In genomic region chr22:42913874-42914510, GRCh38 we compare ENCODE assay signal across 2 cellular contexts.
TF ChIP-seq lines count a peak whose summit lies in the region.

No MANE protein-coding gene starts in this region.

TF ChIP-seq in WTC11, 78 proteins besides CTCF, POLR2A, EP300 and RAD21:
- TF ChIP-seq TEAD1 (CRISPR knock-in tag; IDR thresholded peaks at IDR 0.05) (no peak), HMGA2 (CRISPR knock-in tag; IDR thresholded peaks at IDR 0.05) (no peak), GABPB1 (CRISPR knock-in tag; IDR thresholded peaks at IDR 0.05) (peak; percentile 66; the same call in 1 of the 2 replicates)

TF ChIP-seq in HepG2, 621 proteins besides CTCF, POLR2A, EP300 and RAD21 (continues in another document):
- TF ChIP-seq KIAA2018 (CRISPR knock-in tag; IDR thresholded peaks at IDR 0.05; ENCODE audit: borderline replicate concordance) (no peak), TRIM24 (CRISPR knock-in tag; IDR thresholded peaks at IDR 0.05) (no peak; the same call in 1 of the 2 replicates), ZNF362 (CRISPR knock-in tag; IDR thresholded peaks at IDR 0.05; ENCODE audit: borderline replicate concordance) (peak; percentile 31; the same call in 1 of the 2 replicates), TMF1 (CRISPR knock-in tag; IDR thresholded peaks at IDR 0.05; ENCODE audit: low read depth) (no peak), FOXA1 (IDR thresholded peaks at IDR 0.05) (peak; percentile 51; the same call in 1 of the 2 replicates), FOXA1 (CRISPR knock-in tag; IDR thresholded peaks at IDR 0.05) (peak; percentile 98), ZFP1 (CRISPR knock-in tag; IDR thresholded peaks at IDR 0.05) (peak; percentile 62; the same call in 1 of the 2 replicates), RXRA (CRISPR knock-in tag; IDR thresholded peaks at IDR 0.05) (peak; percentile 76; the same call in 1 of the 2 replicates), ZNF691 (CRISPR knock-in tag; IDR thresholded peaks at IDR 0.05; ENCODE audit: borderline replicate concordance, low read depth) (no peak; the same call in 1 of the 2 replicates), ZNF788 (CRISPR knock-in tag; IDR thresholded peaks at IDR 0.05; ENCODE audit: borderline replicate concordance) (peak; percentile 52; the same call in 1 of the 2 replicates), HNRNPH1 (optimal IDR thresholded peaks at IDR 0.05; ENCODE audit: low read depth, low read length) (no peak), ATF5 (CRISPR knock-in tag; IDR thresholded peaks at IDR 0.05; ENCODE audit: low read depth) (no peak), IRX3 (CRISPR knock-in tag; IDR thresholded peaks at IDR 0.05; ENCODE audit: borderline replicate concordance, low read depth) (no peak), MXD3 (CRISPR knock-in tag; IDR thresholded peaks at IDR 0.05) (no peak), TOE1 (CRISPR knock-in tag; IDR thresholded peaks at IDR 0.05) (no peak), ZSCAN12 (CRISPR knock-in tag; IDR thresholded peaks at IDR 0.05) (no peak), ARID5B (CRISPR knock-in tag; IDR thresholded peaks at IDR 0.05) (peak; percentile 95), SSRP1 (CRISPR knock-in tag; IDR thresholded peaks at IDR 0.05) (peak; percentile 90; the same call in 1 of the 2 replicates), GATA4 (IDR thresholded peaks at IDR 0.05; ENCODE audit: borderline replicate concordance, low read depth) (peak; percentile 89; the same call in 1 of the 2 replicates), ZBTB21 (CRISPR knock-in tag; IDR thresholded peaks at IDR 0.05) (no peak), POLR2G (IDR thresholded peaks at IDR 0.05; ENCODE audit: low read depth, low read length) (no peak; the same call in 1 of the 2 replicates), IRF9 (CRISPR knock-in tag; IDR thresholded peaks at IDR 0.05; ENCODE audit: borderline replicate concordance) (no peak), GATAD2A (CRISPR knock-in tag; IDR thresholded peaks at IDR 0.05) (peak; percentile 98), ZNF136 (CRISPR knock-in tag; IDR thresholded peaks at IDR 0.05; ENCODE audit: low read depth) (no peak), DMTF1 (CRISPR knock-in tag; IDR thresholded peaks at IDR 0.05) (no peak), ZNF367 (CRISPR knock-in tag; IDR thresholded peaks at IDR 0.05; ENCODE audit: borderline replicate concordance) (no peak), GLMP (CRISPR knock-in tag; IDR thresholded peaks at IDR 0.05; ENCODE audit: borderline replicate concordance) (no peak), BHLHE40 (IDR thresholded peaks at IDR 0.05; ENCODE audit: low read length) (peak; percentile 62; the same call in 1 of the 2 replicates), FOXC1 (CRISPR knock-in tag; IDR thresholded peaks at IDR 0.05; ENCODE audit: borderline replicate concordance) (peak; percentile 51; the same call in 1 of the 2 replicates), ZNF350 (CRISPR knock-in tag; IDR thresholded peaks at IDR 0.05; ENCODE audit: borderline replicate concordance, low read depth) (no peak; the same call in 1 of the 2 replicates), ATAD3A (CRISPR knock-in tag; IDR thresholded peaks at IDR 0.05) (no peak), ZNF556 (CRISPR knock-in tag; IDR thresholded peaks at IDR 0.05; ENCODE audit: borderline replicate concordance) (no peak), ZNF503 (CRISPR knock-in tag; IDR thresholded peaks at IDR 0.05) (no peak), ZNF772 (CRISPR knock-in tag; IDR thresholded peaks at IDR 0.05) (no peak), TCF7 (IDR thresholded peaks at IDR 0.05; ENCODE audit: low read depth) (peak; percentile 98), ZNF713 (CRISPR knock-in tag; IDR thresholded peaks at IDR 0.05) (no peak)
